18 cellular contexts compared by ENCODE assay signal in the genomic region with DNA sequence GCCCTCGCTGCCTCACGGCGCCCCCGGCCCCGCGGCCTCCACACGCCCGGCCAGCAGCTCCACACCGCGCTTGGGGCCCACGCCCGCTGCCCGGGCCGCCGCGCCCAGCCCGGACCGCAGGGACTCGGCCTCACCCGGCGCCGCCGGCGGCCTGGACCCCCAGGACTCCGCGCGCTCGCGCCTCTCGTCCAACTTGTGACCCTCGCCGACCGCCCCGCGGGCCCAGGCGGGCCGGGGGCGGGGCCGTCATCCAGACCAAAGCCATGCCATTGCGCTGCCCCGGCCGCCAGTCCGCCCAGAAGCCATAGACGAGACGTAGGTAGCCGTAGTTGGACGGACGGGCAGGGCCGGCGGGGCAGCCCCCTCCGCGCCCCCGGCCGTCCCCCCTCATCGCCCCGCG. TPM values are rescaled to one million over a fixed set of nuclear protein-coding genes. Genes with fewer than 3 reads are reported as not detected.
DNase-seq lines count a peak whose midpoint lies in the region; ATAC-seq, FAIRE-seq and TF ChIP-seq lines count a peak whose summit lies in the region.
"Had no signal": no experiment of that assay in that cellular context is flagged by ENCODE, and none has a peak within 500 bp of the region (broad histone marks: within the 10 kb centered on the region; RNA-seq: fewer than 3 reads in every experiment).

No MANE protein-coding gene starts in this region.

- peaks cover 0 to 25% (median 10%) of the 10 kb centered on the region in 4 donors for H3K36me3 ChIP-seq in right lobe of liver
- H3K36me3 ChIP-seq in HepG2 (replicated peaks in 1 of 2; ENCODE audit: control insufficient read depth in 1 of 2, insufficient read depth in 2 of 2, low read length in 2 of 2), result peaks cover 9 to 25% of the 10 kb centered on the region in 2 experiments; a peak in 4 of 5 replicates
- H3K36me3 ChIP-seq in neuronal stem cell (replicated peaks in 1 of 2; ENCODE audit: control insufficient read depth in 2 of 2, insufficient read depth in 2 of 2, low read length in 2 of 2), result peaks cover 34 to 38% of the 10 kb centered on the region in 2 donors
- H3K36me3 ChIP-seq in osteoblast (ENCODE audit: insufficient read depth, low read length), result peaks cover 4% of the 10 kb centered on the region

- no peak overlapping the region for H3K4me3 ChIP-seq in right lobe of liver
- no peak overlapping the region for H3K4me3 ChIP-seq in HepG2 (replicated peaks in 1 of 3; ENCODE audit: insufficient read depth in 1 of 3, low read depth in 2 of 3, low read length in 3 of 3)
- peak overlapping the region; percentile 58 for H3K4me3 ChIP-seq in coronary artery
- no peak overlapping the region for H3K4me3 ChIP-seq in neuronal stem cell (ENCODE audit: low read length in 2 of 2)
- no peak overlapping the region for H3K4me3 ChIP-seq in osteoblast (ENCODE audit: insufficient read depth, low read length)
- H3K4me3 ChIP-seq: A549 had no signal

- no peak for TF ChIP-seq CTCF in right lobe of liver (IDR thresholded peaks at IDR 0.05)
- TF ChIP-seq CTCF in HepG2 (CRISPR knock-in tag; IDR thresholded peaks at IDR 0.05), result no peak
- TF ChIP-seq CTCF in coronary artery (IDR thresholded peaks at IDR 0.05), result no peak
- no peak for TF ChIP-seq CTCF in osteoblast (IDR thresholded peaks at IDR 0.05; ENCODE audit: extremely low read depth, low read depth, low read length)

- H3K4me1 ChIP-seq in right lobe of liver (no peaks in the 10 kb centered on the region), HepG2 (ENCODE audit: insufficient read depth, low read length) (no peaks in the 10 kb centered on the region), neuronal stem cell (ENCODE audit: control insufficient read depth in 2 of 2, insufficient read depth in 1 of 2, low read depth in 1 of 2, low read length in 2 of 2) (peaks cover 0 to under 1% of the 10 kb centered on the region in 2 donors), osteoblast (ENCODE audit: insufficient read depth, low read length) (peaks cover 3% of the 10 kb centered on the region)
- H3K4me1 ChIP-seq: Caco-2 had no signal

- DNase-seq in right lobe of liver, result peak in 2 of 3 donors; percentile 30 to 42
- DNase-seq in HepG2 (ENCODE audit: low spot score), result no peak
- no peak for DNase-seq in coronary artery (ENCODE audit: low spot score)
- peak; percentile 83 for DNase-seq in iPS-NIHi11 (ENCODE audit: low spot score)
- no peak for DNase-seq in neuronal stem cell (ENCODE audit: low spot score)
- no peak for DNase-seq in osteoblast (ENCODE audit: insufficient read length, low spot score, missing footprints)
- no peak for DNase-seq in iPS-NIHi7 (ENCODE audit: extremely low spot score)
- no peak for DNase-seq in NCI-H128 (lab: John Stamatoyannopoulos, UW; ENCODE audit: unreplicated experiment)
- DNase-seq: AML-193; Caco-2; CD4-positive, alpha-beta T cell; GDM1; HCEC 1CT had no signal

- H3K14ac ChIP-seq in neuronal stem cell (ENCODE audit: low read length), result no peak overlapping the region

- H3K23ac ChIP-seq in neuronal stem cell (ENCODE audit: low read depth, low read length, poor library complexity), result no peak overlapping the region

- no peak overlapping the region for H2BK12ac ChIP-seq in neuronal stem cell (ENCODE audit: low read length)

- H3K79me1 ChIP-seq in neuronal stem cell (ENCODE audit: low read depth, low read length), result no peaks in the 10 kb centered on the region

- FAIRE-seq in HepG2 (lab: Jason Lieb, UNC), result no peak
- FAIRE-seq: A549, D721Med, H1 had no signal

- WGBS in right lobe of liver (ENCODE audit: insufficient coverage, low coverage, low lambda C conversion rate, missing lambda C conversion rate), result no CpG with 5 or more reads among the region's 57 CpGs
- 99% methylated on average over 55 of the region's 57 CpGs for WGBS in HepG2 (ENCODE audit: low lambda C conversion rate)
- WGBS in neuronal stem cell (ENCODE audit: extremely low coverage in 2 of 2, insufficient read length in 2 of 2, insufficient replicate concordance in 1 of 2), 2 donors, result no CpG with 5 or more reads among the region's 57 CpGs

- no peak overlapping the region for H2BK5ac ChIP-seq in neuronal stem cell (ENCODE audit: low read length)

- H3K79me2 ChIP-seq in HepG2 (ENCODE audit: insufficient read depth, low read length), result no peaks in the 10 kb centered on the region
- no peaks in the 10 kb centered on the region for H3K79me2 ChIP-seq in osteoblast (ENCODE audit: insufficient read depth, low read length)

- CTCF ChIA-PET in HepG2 (lab: Yijun Ruan, JAX; ENCODE audit: low intra/inter-chr PET ratio, low total read pairs), result no interaction called here

- H3K18ac ChIP-seq in neuronal stem cell (ENCODE audit: low read length), result no peak overlapping the region

- no TSS peak for BruUV-seq in HepG2 (replicated peaks; lab: Mats Ljungman, UMichigan)

- H2BK120ac ChIP-seq in neuronal stem cell (ENCODE audit: low read depth, low read length), result no peak overlapping the region

- no peak overlapping the region for H4K8ac ChIP-seq in neuronal stem cell (ENCODE audit: low read depth, low read length)

- TF ChIP-seq POLR2A in right lobe of liver (IDR thresholded peaks at IDR 0.05) (no peak), HepG2 (IDR thresholded peaks at IDR 0.05; ENCODE audit: insufficient read depth in 1 of 2, low read depth in 2 of 2, low read length in 2 of 2) (no peak)

- H2AFZ ChIP-seq in HepG2 (ENCODE audit: low read length) (no peak overlapping the region), neuronal stem cell (ENCODE audit: low read length) (no peak overlapping the region), osteoblast (ENCODE audit: low read length) (no peak overlapping the region)

- ATAC-seq in right lobe of liver (no peak), HepG2 (no peak)
- ATAC-seq: A549 had no signal

- in situ Hi-C loops in HepG2 (cut with HindIII; ENCODE audit: extremely low pct_ligation_motif_present, low pct_unique_long_range_greater_than_20kb), result no loop called here

- no peaks in the 10 kb centered on the region for H3K9me3 ChIP-seq in right lobe of liver
- no peaks in the 10 kb centered on the region for H3K9me3 ChIP-seq in HepG2 (ENCODE audit: low read length)
- peaks cover 0 to 2% of the 10 kb centered on the region in 2 donors for H3K9me3 ChIP-seq in neuronal stem cell (replicated peaks in 1 of 2; ENCODE audit: control insufficient read depth in 2 of 2, insufficient read depth in 1 of 2, low read depth in 1 of 2, low read length in 2 of 2)
- H3K9me3 ChIP-seq in osteoblast (ENCODE audit: low read depth, low read length), result no peaks in the 10 kb centered on the region
- H3K9me3 ChIP-seq: A549, Caco-2 had no signal

- TF ChIP-seq EP300 in HepG2 (IDR thresholded peaks at IDR 0.05; ENCODE audit: low read depth in 2 of 2, low read length in 2 of 2), result no peak
- no peak for TF ChIP-seq EP300 in HepG2 (CRISPR knock-in tag; IDR thresholded peaks at IDR 0.05; ENCODE audit: borderline replicate concordance)

- no peak overlapping the region for H3K4ac ChIP-seq in neuronal stem cell (ENCODE audit: low read length)

- TF ChIP-seq RAD21 in HepG2 (CRISPR knock-in tag; IDR thresholded peaks at IDR 0.05), result no peak

- H2AK5ac ChIP-seq in neuronal stem cell (ENCODE audit: low read depth, low read length), result no peak overlapping the region

- H3K4me2 ChIP-seq in HepG2 (ENCODE audit: low read depth, low read length), result no peak overlapping the region
- peak overlapping the region; percentile 40 for H3K4me2 ChIP-seq in neuronal stem cell (ENCODE audit: insufficient read depth, low read length, poor library complexity, severe bottlenecking)
- H3K4me2 ChIP-seq in osteoblast (ENCODE audit: insufficient read depth, low read length), result no peak overlapping the region
- H3K4me2 ChIP-seq: A549 had no signal

- intact Hi-C loops in right lobe of liver (cut with DNase I) (no loop called here), HepG2 (cut with micrococcal nuclease; ENCODE audit: unreplicated experiment) (no loop called here)

- POLR2A ChIA-PET in HepG2 (lab: Yijun Ruan, JAX), result no interaction called here

- H3K27me3 ChIP-seq in right lobe of liver (no peaks in the 10 kb centered on the region), HepG2 (ENCODE audit: control insufficient read depth in 1 of 2, insufficient read depth in 2 of 2, low read length in 2 of 2) (no peaks in the 10 kb centered on the region), neuronal stem cell (ENCODE audit: control insufficient read depth in 3 of 3, insufficient read depth in 3 of 3, low read depth in 1 of 3, low read length in 3 of 3) (no peaks in the 10 kb centered on the region), osteoblast (ENCODE audit: insufficient read depth, low read length) (no peaks in the 10 kb centered on the region)

- no peak overlapping the region for H4K91ac ChIP-seq in neuronal stem cell (ENCODE audit: low read depth, low read length, poor library complexity)

- no peak overlapping the region for H3K27ac ChIP-seq in right lobe of liver
- H3K27ac ChIP-seq in HepG2 (ENCODE audit: extremely low read length, insufficient read depth, low read length), result no peak overlapping the region
- no peak overlapping the region for H3K27ac ChIP-seq in coronary artery
- no peak overlapping the region for H3K27ac ChIP-seq in neuronal stem cell (replicated peaks; ENCODE audit: low read length)
- H3K27ac ChIP-seq in osteoblast (ENCODE audit: low read depth, low read length), result no peak overlapping the region
- H3K27ac ChIP-seq: 22Rv1, A549, C4-2B had no signal

- H2BK15ac ChIP-seq in neuronal stem cell (ENCODE audit: low read length), result no peak overlapping the region

- H4K20me1 ChIP-seq in HepG2 (ENCODE audit: insufficient read depth, low read length) (no peaks in the 10 kb centered on the region), osteoblast (ENCODE audit: insufficient read depth, low read length) (no peaks in the 10 kb centered on the region)

- no peak overlapping the region for H3K9ac ChIP-seq in HepG2 (ENCODE audit: insufficient read depth, low read depth, low read length)
- H3K9ac ChIP-seq in neuronal stem cell (ENCODE audit: low read depth, low read length, poor library complexity), result no peak overlapping the region

RNA-seq across cellular contexts. Expression of gene POLRMT, which starts 17.1 kb away (rescaled TPM):
- total RNA-seq in right lobe of liver, result 10 to 100 TPM; 25.9 to 42.9 (median 33.3) TPM
- total RNA-seq in HepG2 (2016; rRNA removed; fragmentation: Illumina TruSeq; extraction: Trizol), result 52.5 and 78.0 TPM in 2 replicates
- 14.6 and 16.3 TPM in 2 replicates for total RNA-seq in HepG2 (2016; cell fraction: cytosol; rRNA removed; fragmentation: Illumina TruSeq; extraction: Trizol; ENCODE audit: low read depth)
- total RNA-seq in HepG2 (2016; cell fraction: insoluble cytoplasmic fraction; rRNA removed; fragmentation: Illumina TruSeq; extraction: Trizol), result 49.1 and 82.6 TPM in 2 replicates
- total RNA-seq in HepG2 (2016; cell fraction: membrane; rRNA removed; fragmentation: Illumina TruSeq; extraction: Trizol), result 30.6 and 32.9 TPM in 2 replicates
- 53.4 and 70.1 TPM in 2 replicates for total RNA-seq in HepG2 (2016; cell fraction: nucleus; rRNA removed; fragmentation: Illumina TruSeq; extraction: Trizol)
- polyA plus RNA-seq in HepG2 (2011; rRNA removed), result 101 and 114 TPM in 2 replicates
- polyA plus RNA-seq in HepG2 (2011; cell fraction: cytosol; rRNA removed), result 20.8 and 36.5 TPM in 2 replicates
- polyA plus RNA-seq in HepG2 (2011; cell fraction: nucleus; rRNA removed), result 255 and 333 TPM in 2 replicates
- 52.2 and 65.7 TPM in 2 replicates for polyA plus RNA-seq in HepG2 (2012)
- polyA plus RNA-seq in HepG2 (2016; cell fraction: cytosol; fragmentation: Illumina TruSeq; extraction: Trizol; ENCODE audit: low read depth), result 16.5 and 17.7 TPM in 2 replicates
- 70.9 and 71.7 TPM in 2 replicates for polyA plus RNA-seq in HepG2 (2016; cell fraction: insoluble cytoplasmic fraction; fragmentation: Illumina TruSeq; extraction: Trizol; ENCODE audit: low read depth)
- polyA plus RNA-seq in HepG2 (2016; cell fraction: membrane; fragmentation: Illumina TruSeq; extraction: Trizol; ENCODE audit: low read depth), result 34.9 and 37.3 TPM in 2 replicates
- 138 and 146 TPM in 2 replicates for polyA plus RNA-seq in HepG2 (2016; cell fraction: nucleus; fragmentation: Illumina TruSeq; extraction: Trizol; ENCODE audit: insufficient read depth, low read depth)
- polyA minus RNA-seq in HepG2 (2011; rRNA and poly(A)+ RNA removed; ENCODE audit: low replicate concordance), result 247 and 377 TPM in 2 replicates
- polyA minus RNA-seq in HepG2 (2011; cell fraction: cytosol; rRNA and poly(A)+ RNA removed), result 67.1 and 69.6 TPM in 2 replicates
- polyA minus RNA-seq in HepG2 (2011; cell fraction: nucleus; rRNA and poly(A)+ RNA removed), result 37.9 and 42.3 TPM in 2 replicates
- 50.0 TPM for polyA plus RNA-seq in neuronal stem cell (2013, experiment 1 of 2)
- 45.6 TPM for polyA plus RNA-seq in neuronal stem cell (2013, experiment 2 of 2)
- total RNA-seq in osteoblast, result 16.6 and 18.6 TPM in 2 replicates

RNA-seq across cellular contexts. Expression of gene FGF22, which starts 23.4 kb away (rescaled TPM):
- total RNA-seq in right lobe of liver (under 1 TPM in 1 of 6 experiments, not detected in 5; 0.15 TPM), HepG2 (2016; rRNA removed; fragmentation: Illumina TruSeq; extraction: Trizol) (0.24 TPM in 1 of 2 replicates, not detected in the other), osteoblast (not detected in 2 replicates)
- not detected in 2 replicates for total RNA-seq in HepG2 (2016; cell fraction: cytosol; rRNA removed; fragmentation: Illumina TruSeq; extraction: Trizol; ENCODE audit: low read depth)
- total RNA-seq in HepG2 (2016; cell fraction: insoluble cytoplasmic fraction; rRNA removed; fragmentation: Illumina TruSeq; extraction: Trizol), result 0.09 TPM in 1 of 2 replicates, not detected in the other
- total RNA-seq in HepG2 (2016; cell fraction: membrane; rRNA removed; fragmentation: Illumina TruSeq; extraction: Trizol), result 0.17 and 0.19 TPM in 2 replicates
- total RNA-seq in HepG2 (2016; cell fraction: nucleus; rRNA removed; fragmentation: Illumina TruSeq; extraction: Trizol), result not detected in 2 replicates
- 0.07 TPM in 1 of 2 replicates, not detected in the other for polyA plus RNA-seq in HepG2 (2011; rRNA removed)
- polyA plus RNA-seq in HepG2 (2011; cell fraction: cytosol; rRNA removed), result not detected in 2 replicates
- polyA plus RNA-seq in HepG2 (2011; cell fraction: nucleus; rRNA removed), result not detected in 2 replicates
- 0.09 and 0.27 TPM in 2 replicates for polyA plus RNA-seq in HepG2 (2012)
- polyA plus RNA-seq in HepG2 (2016; cell fraction: cytosol; fragmentation: Illumina TruSeq; extraction: Trizol; ENCODE audit: low read depth), result 0.08 and 0.16 TPM in 2 replicates
- polyA plus RNA-seq in HepG2 (2016; cell fraction: insoluble cytoplasmic fraction; fragmentation: Illumina TruSeq; extraction: Trizol; ENCODE audit: low read depth), result not detected in 2 replicates
- polyA plus RNA-seq in HepG2 (2016; cell fraction: membrane; fragmentation: Illumina TruSeq; extraction: Trizol; ENCODE audit: low read depth), result 0.13 TPM in 1 of 2 replicates, not detected in the other
- polyA plus RNA-seq in HepG2 (2016; cell fraction: nucleus; fragmentation: Illumina TruSeq; extraction: Trizol; ENCODE audit: insufficient read depth, low read depth), result 0.33 TPM in 1 of 2 replicates, not detected in the other
- not detected in 2 replicates for polyA minus RNA-seq in HepG2 (2011; rRNA and poly(A)+ RNA removed; ENCODE audit: low replicate concordance)
- polyA minus RNA-seq in HepG2 (2011; cell fraction: cytosol; rRNA and poly(A)+ RNA removed), result not detected in 2 replicates
- polyA minus RNA-seq in HepG2 (2011; cell fraction: nucleus; rRNA and poly(A)+ RNA removed), result not detected in 2 replicates
- 0.78 TPM for polyA plus RNA-seq in neuronal stem cell (2013, experiment 1 of 2)
- 0.66 TPM for polyA plus RNA-seq in neuronal stem cell (2013, experiment 2 of 2)

RNA-seq across cellular contexts. Expression of gene HCN2, which starts 26.6 kb away (rescaled TPM):
- total RNA-seq in right lobe of liver (under 1 TPM in 5 of 6 experiments, not detected in 1; 0.05 to 0.27 (median 0.09) TPM), HepG2 (2016; rRNA removed; fragmentation: Illumina TruSeq; extraction: Trizol) (not detected in 2 replicates), osteoblast (1.2 and 1.4 TPM in 2 replicates)
- not detected in 2 replicates for total RNA-seq in HepG2 (2016; cell fraction: cytosol; rRNA removed; fragmentation: Illumina TruSeq; extraction: Trizol; ENCODE audit: low read depth)
- total RNA-seq in HepG2 (2016; cell fraction: insoluble cytoplasmic fraction; rRNA removed; fragmentation: Illumina TruSeq; extraction: Trizol), result not detected in 2 replicates
- total RNA-seq in HepG2 (2016; cell fraction: membrane; rRNA removed; fragmentation: Illumina TruSeq; extraction: Trizol), result 0.03 TPM in 1 of 2 replicates, not detected in the other
- total RNA-seq in HepG2 (2016; cell fraction: nucleus; rRNA removed; fragmentation: Illumina TruSeq; extraction: Trizol), result not detected in 2 replicates
- 0.01 and 0.05 TPM in 2 replicates for polyA plus RNA-seq in HepG2 (2011; rRNA removed)
- 0.07 and 0.09 TPM in 2 replicates for polyA plus RNA-seq in HepG2 (2011; cell fraction: cytosol; rRNA removed)
- 0.19 and 0.24 TPM in 2 replicates for polyA plus RNA-seq in HepG2 (2011; cell fraction: nucleus; rRNA removed)
- 0.15 and 0.39 TPM in 2 replicates for polyA plus RNA-seq in HepG2 (2012)
- polyA plus RNA-seq in HepG2 (2016; cell fraction: cytosol; fragmentation: Illumina TruSeq; extraction: Trizol; ENCODE audit: low read depth), result 0.07 TPM in 1 of 2 replicates, not detected in the other
- polyA plus RNA-seq in HepG2 (2016; cell fraction: insoluble cytoplasmic fraction; fragmentation: Illumina TruSeq; extraction: Trizol; ENCODE audit: low read depth), result not detected in 2 replicates
- 0.05 TPM in 1 of 2 replicates, not detected in the other for polyA plus RNA-seq in HepG2 (2016; cell fraction: membrane; fragmentation: Illumina TruSeq; extraction: Trizol; ENCODE audit: low read depth)
- polyA plus RNA-seq in HepG2 (2016; cell fraction: nucleus; fragmentation: Illumina TruSeq; extraction: Trizol; ENCODE audit: insufficient read depth, low read depth), result not detected in 2 replicates
- 0.16 and 9.3 TPM in 2 replicates for polyA minus RNA-seq in HepG2 (2011; rRNA and poly(A)+ RNA removed; ENCODE audit: low replicate concordance)
- polyA minus RNA-seq in HepG2 (2011; cell fraction: cytosol; rRNA and poly(A)+ RNA removed), result not detected in 2 replicates
- not detected in 2 replicates for polyA minus RNA-seq in HepG2 (2011; cell fraction: nucleus; rRNA and poly(A)+ RNA removed)
- polyA plus RNA-seq in neuronal stem cell (2013, experiment 1 of 2), result 0.10 TPM
- 0.10 TPM for polyA plus RNA-seq in neuronal stem cell (2013, experiment 2 of 2)

RNA-seq across cellular contexts. Expression of gene BSG, which starts 43.9 kb away (rescaled TPM):
- 100 to 1,000 TPM in 4 of 6 experiments, 10 to 100 TPM in 2; 88.6 to 369 (median 124) TPM for total RNA-seq in right lobe of liver
- total RNA-seq in HepG2 (2016; rRNA removed; fragmentation: Illumina TruSeq; extraction: Trizol), result 136 and 309 TPM in 2 replicates
- total RNA-seq in HepG2 (2016; cell fraction: cytosol; rRNA removed; fragmentation: Illumina TruSeq; extraction: Trizol; ENCODE audit: low read depth), result 81.8 and 84.4 TPM in 2 replicates
- 114 and 317 TPM in 2 replicates for total RNA-seq in HepG2 (2016; cell fraction: insoluble cytoplasmic fraction; rRNA removed; fragmentation: Illumina TruSeq; extraction: Trizol)
- total RNA-seq in HepG2 (2016; cell fraction: membrane; rRNA removed; fragmentation: Illumina TruSeq; extraction: Trizol), result 96.0 and 109 TPM in 2 replicates
- total RNA-seq in HepG2 (2016; cell fraction: nucleus; rRNA removed; fragmentation: Illumina TruSeq; extraction: Trizol), result 271 and 340 TPM in 2 replicates
- polyA plus RNA-seq in HepG2 (2011; rRNA removed), result 754 and 1,057 TPM in 2 replicates
- polyA plus RNA-seq in HepG2 (2011; cell fraction: cytosol; rRNA removed), result 595 and 749 TPM in 2 replicates
- polyA plus RNA-seq in HepG2 (2011; cell fraction: nucleus; rRNA removed), result 561 and 615 TPM in 2 replicates
- 926 and 933 TPM in 2 replicates for polyA plus RNA-seq in HepG2 (2012)
- polyA plus RNA-seq in HepG2 (2016; cell fraction: cytosol; fragmentation: Illumina TruSeq; extraction: Trizol; ENCODE audit: low read depth), result 148 and 149 TPM in 2 replicates
- 179 and 219 TPM in 2 replicates for polyA plus RNA-seq in HepG2 (2016; cell fraction: insoluble cytoplasmic fraction; fragmentation: Illumina TruSeq; extraction: Trizol; ENCODE audit: low read depth)
- polyA plus RNA-seq in HepG2 (2016; cell fraction: membrane; fragmentation: Illumina TruSeq; extraction: Trizol; ENCODE audit: low read depth), result 152 and 167 TPM in 2 replicates
- polyA plus RNA-seq in HepG2 (2016; cell fraction: nucleus; fragmentation: Illumina TruSeq; extraction: Trizol; ENCODE audit: insufficient read depth, low read depth), result 760 and 837 TPM in 2 replicates
- 426 and 707 TPM in 2 replicates for polyA minus RNA-seq in HepG2 (2011; rRNA and poly(A)+ RNA removed; ENCODE audit: low replicate concordance)
- polyA minus RNA-seq in HepG2 (2011; cell fraction: cytosol; rRNA and poly(A)+ RNA removed), result 369 and 454 TPM in 2 replicates
- 97.1 and 115 TPM in 2 replicates for polyA minus RNA-seq in HepG2 (2011; cell fraction: nucleus; rRNA and poly(A)+ RNA removed)
- 596 TPM for polyA plus RNA-seq in neuronal stem cell (2013, experiment 1 of 2)
- 585 TPM for polyA plus RNA-seq in neuronal stem cell (2013, experiment 2 of 2)
- total RNA-seq in osteoblast, result 273 and 291 TPM in 2 replicates

RNA-seq across cellular contexts. Expression of gene RNF126, which starts 46.7 kb away (rescaled TPM):
- total RNA-seq in right lobe of liver, result 10 to 100 TPM; 18.3 to 85.0 (median 28.8) TPM
- total RNA-seq in HepG2 (2016; rRNA removed; fragmentation: Illumina TruSeq; extraction: Trizol), result 18.5 and 34.0 TPM in 2 replicates
- 60.7 and 62.9 TPM in 2 replicates for total RNA-seq in HepG2 (2016; cell fraction: cytosol; rRNA removed; fragmentation: Illumina TruSeq; extraction: Trizol; ENCODE audit: low read depth)
- total RNA-seq in HepG2 (2016; cell fraction: insoluble cytoplasmic fraction; rRNA removed; fragmentation: Illumina TruSeq; extraction: Trizol), result 14.0 and 32.5 TPM in 2 replicates
- 51.8 and 70.5 TPM in 2 replicates for total RNA-seq in HepG2 (2016; cell fraction: membrane; rRNA removed; fragmentation: Illumina TruSeq; extraction: Trizol)
- total RNA-seq in HepG2 (2016; cell fraction: nucleus; rRNA removed; fragmentation: Illumina TruSeq; extraction: Trizol), result 20.4 and 26.7 TPM in 2 replicates
- 23.2 and 24.6 TPM in 2 replicates for polyA plus RNA-seq in HepG2 (2011; rRNA removed)
- 21.4 and 33.6 TPM in 2 replicates for polyA plus RNA-seq in HepG2 (2011; cell fraction: cytosol; rRNA removed)
- 96.9 and 98.7 TPM in 2 replicates for polyA plus RNA-seq in HepG2 (2011; cell fraction: nucleus; rRNA removed)
- polyA plus RNA-seq in HepG2 (2012), result 47.4 and 51.2 TPM in 2 replicates
- 83.7 and 90.8 TPM in 2 replicates for polyA plus RNA-seq in HepG2 (2016; cell fraction: cytosol; fragmentation: Illumina TruSeq; extraction: Trizol; ENCODE audit: low read depth)
- 29.9 and 39.9 TPM in 2 replicates for polyA plus RNA-seq in HepG2 (2016; cell fraction: insoluble cytoplasmic fraction; fragmentation: Illumina TruSeq; extraction: Trizol; ENCODE audit: low read depth)
- 79.7 and 88.6 TPM in 2 replicates for polyA plus RNA-seq in HepG2 (2016; cell fraction: membrane; fragmentation: Illumina TruSeq; extraction: Trizol; ENCODE audit: low read depth)
- polyA plus RNA-seq in HepG2 (2016; cell fraction: nucleus; fragmentation: Illumina TruSeq; extraction: Trizol; ENCODE audit: insufficient read depth, low read depth), result 75.9 and 77.0 TPM in 2 replicates
- 10.7 and 26.6 TPM in 2 replicates for polyA minus RNA-seq in HepG2 (2011; rRNA and poly(A)+ RNA removed; ENCODE audit: low replicate concordance)
- polyA minus RNA-seq in HepG2 (2011; cell fraction: cytosol; rRNA and poly(A)+ RNA removed), result 18.3 and 21.9 TPM in 2 replicates
- 28.0 and 36.3 TPM in 2 replicates for polyA minus RNA-seq in HepG2 (2011; cell fraction: nucleus; rRNA and poly(A)+ RNA removed)
- polyA plus RNA-seq in neuronal stem cell (2013, experiment 1 of 2), result 59.4 TPM
- 57.6 TPM for polyA plus RNA-seq in neuronal stem cell (2013, experiment 2 of 2)
- 29.8 and 38.7 TPM in 2 replicates for total RNA-seq in osteoblast

Comparison
In these comparisons a context has a peak if more than half of its experiments do, and no peak if none do; other contexts are left out.
1. DNase-seq: peak in right lobe of liver (2 of 3) and iPS-NIHi11 (single experiment); none in HepG2 (single experiment), coronary artery (single experiment), neuronal stem cell (single experiment), osteoblast (single experiment), iPS-NIHi7 (single experiment) and NCI-H128 (single experiment).